In the genomic region with DNA sequence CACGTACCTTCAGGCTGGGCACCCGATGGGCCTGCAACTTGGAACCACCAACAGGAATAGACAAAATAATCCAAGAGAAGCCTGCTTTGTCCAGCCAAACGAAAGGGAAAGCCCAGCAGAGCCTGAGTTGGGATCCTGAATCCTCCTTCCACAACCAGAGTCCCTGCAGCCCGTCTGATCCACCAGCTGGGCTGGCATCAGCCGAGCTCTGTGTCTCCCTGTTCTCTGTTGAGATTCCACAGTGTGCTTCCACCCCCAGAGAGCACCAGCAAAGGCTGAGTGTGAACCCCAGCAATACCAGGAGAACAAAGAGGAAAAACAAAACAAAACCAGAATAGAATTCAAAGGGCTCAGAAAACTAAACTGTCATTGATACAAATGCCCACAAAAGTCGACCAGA, we compare ENCODE assay signal across 23 cellular contexts.
A peak's percentile ranks its signal among the peaks of the same experiment; 100 is the strongest.
DNase-seq lines count a peak whose midpoint lies in the region; ATAC-seq, FAIRE-seq and TF ChIP-seq lines count a peak whose summit lies in the region.
"Had no signal": no experiment of that assay in that cellular context is flagged by ENCODE, and none has a peak within 500 bp of the region (broad histone marks: within the 10 kb centered on the region; RNA-seq: fewer than 3 reads in every experiment).

No MANE protein-coding gene starts in this region.

- H3K4me3 ChIP-seq in HepG2 (replicated peaks in 1 of 3; ENCODE audit: insufficient read depth in 1 of 3, low read depth in 2 of 3, low read length in 3 of 3): no peak overlapping the region
- H3K4me3 ChIP-seq in right lobe of liver: no peak overlapping the region
- H3K4me3 ChIP-seq in esophagus muscularis mucosa: no peak overlapping the region
- H3K4me3 ChIP-seq: A549, HAP-1 had no signal

- no peak for DNase-seq in HepG2 (ENCODE audit: low spot score)
- DNase-seq in right lobe of liver: no peak
- peak; percentile 86 for DNase-seq in esophagus muscularis mucosa (ENCODE audit: extremely low spot score)
- peak in 4 of 49 donors; percentile 7 to 28 (median 10) for DNase-seq in substantia nigra (lab: John Stamatoyannopoulos, UW)
- DNase-seq in activated CD4-positive, alpha-beta T cell treated with anti-CD3 and anti-CD28 coated beads for 48 hours: no peak
- DNase-seq: 8988T; ACHN; AML-193; C1 segment of cervical spinal cord; Calu3; CD4-positive, alpha-beta memory T cell; COR-L47; DMS53; DMS79 treated with DMSO at 0.1 percent for 48 hours; GF-D8; GOT3; HFFc6 had no signal

- no peak overlapping the region for H3K9ac ChIP-seq in HepG2 (ENCODE audit: insufficient read depth, low read depth, low read length)

- no peak for TF ChIP-seq POLR2A in HepG2 (IDR thresholded peaks at IDR 0.05; ENCODE audit: insufficient read depth in 1 of 2, low read depth in 2 of 2, low read length in 2 of 2)
- no peak for TF ChIP-seq POLR2A in right lobe of liver (IDR thresholded peaks at IDR 0.05)
- TF ChIP-seq POLR2A in esophagus muscularis mucosa (IDR thresholded peaks at IDR 0.05; ENCODE audit: low read depth): no peak

- TF ChIP-seq CTCF in HepG2 (CRISPR knock-in tag; IDR thresholded peaks at IDR 0.05): no peak
- TF ChIP-seq CTCF in right lobe of liver (IDR thresholded peaks at IDR 0.05): no peak
- TF ChIP-seq CTCF in esophagus muscularis mucosa (IDR thresholded peaks at IDR 0.05): no peak

- no peaks in the 10 kb centered on the region for H3K79me2 ChIP-seq in HepG2 (ENCODE audit: insufficient read depth, low read length)

- H3K27ac ChIP-seq in HepG2 (ENCODE audit: extremely low read length, insufficient read depth, low read length) (no peak overlapping the region), right lobe of liver (no peak overlapping the region), esophagus muscularis mucosa (replicated peaks in 1 of 4) (no peak overlapping the region), substantia nigra (ENCODE audit: low read depth, low read length, poor library complexity, severe bottlenecking) (peak overlapping the region; percentile 68)
- H3K27ac ChIP-seq: A549 had no signal

- no peak; the same call in 2 of the 3 replicates for ATAC-seq in HepG2
- ATAC-seq in right lobe of liver: no peak
- ATAC-seq in GM19351 (IDR thresholded peaks at IDR 0.05; ENCODE audit: unreplicated experiment): no peak
- ATAC-seq: A549 had no signal

- intact Hi-C loops in HepG2 (cut with micrococcal nuclease; ENCODE audit: unreplicated experiment) (no loop called here), right lobe of liver (cut with DNase I) (no loop called here), esophagus muscularis mucosa (cut with DNase I) (no loop called here)

- CTCF ChIA-PET in HepG2 (lab: Yijun Ruan, JAX; ENCODE audit: low intra/inter-chr PET ratio, low total read pairs): no interaction called here

- 5% methylated on average over 6 of the region's 6 CpGs for WGBS in HepG2 (ENCODE audit: low lambda C conversion rate)
- WGBS in right lobe of liver (ENCODE audit: insufficient coverage, low coverage, low lambda C conversion rate, missing lambda C conversion rate): 61% methylated on average over 6 of the region's 6 CpGs
- WGBS in esophagus muscularis mucosa: 75% methylated on average over 6 of the region's 6 CpGs

- H3K27me3 ChIP-seq in HepG2 (ENCODE audit: control insufficient read depth in 1 of 2, insufficient read depth in 2 of 2, low read length in 2 of 2): peaks cover 3 to 36% of the 10 kb centered on the region in 2 experiments; a peak in 4 of 5 replicates
- no peaks in the 10 kb centered on the region for H3K27me3 ChIP-seq in right lobe of liver
- H3K27me3 ChIP-seq in esophagus muscularis mucosa: no peaks in the 10 kb centered on the region

- H3K4me1 ChIP-seq in HepG2 (ENCODE audit: insufficient read depth, low read length): no peaks in the 10 kb centered on the region
- H3K4me1 ChIP-seq in right lobe of liver: no peaks in the 10 kb centered on the region
- H3K4me1 ChIP-seq in esophagus muscularis mucosa: peaks cover 0 to 10% (median 7%) of the 10 kb centered on the region in 4 donors
- H3K4me1 ChIP-seq: A549, HAP-1 had no signal

- H3K36me3 ChIP-seq in HepG2 (replicated peaks in 1 of 2; ENCODE audit: control insufficient read depth in 1 of 2, insufficient read depth in 2 of 2, low read length in 2 of 2): no peaks in the 10 kb centered on the region
- no peaks in the 10 kb centered on the region for H3K36me3 ChIP-seq in right lobe of liver
- no peaks in the 10 kb centered on the region for H3K36me3 ChIP-seq in esophagus muscularis mucosa
- H3K36me3 ChIP-seq: HAP-1 had no signal

- no TSS peak for BruUV-seq in HepG2 (replicated peaks; lab: Mats Ljungman, UMichigan)

- no peaks in the 10 kb centered on the region for H4K20me1 ChIP-seq in HepG2 (ENCODE audit: insufficient read depth, low read length)

- in situ Hi-C loops in HepG2 (cut with HindIII; ENCODE audit: extremely low pct_ligation_motif_present, low pct_unique_long_range_greater_than_20kb): no loop called here

- POLR2A ChIA-PET in HepG2 (lab: Yijun Ruan, JAX): no interaction called here

- H3K9me3 ChIP-seq in HepG2 (ENCODE audit: low read length): no peaks in the 10 kb centered on the region
- H3K9me3 ChIP-seq in right lobe of liver: no peaks in the 10 kb centered on the region
- H3K9me3 ChIP-seq in esophagus muscularis mucosa: no peaks in the 10 kb centered on the region
- H3K9me3 ChIP-seq: HAP-1 had no signal

- TF ChIP-seq RAD21 in HepG2 (CRISPR knock-in tag; IDR thresholded peaks at IDR 0.05): no peak

- no peak overlapping the region for H2AFZ ChIP-seq in HepG2 (ENCODE audit: low read length)

- no peak for FAIRE-seq in HepG2 (lab: Jason Lieb, UNC)
- FAIRE-seq: A549, GM12891, GM18507, H54 had no signal

- no peak for TF ChIP-seq EP300 in HepG2 (IDR thresholded peaks at IDR 0.05; ENCODE audit: low read depth in 2 of 2, low read length in 2 of 2)
- no peak for TF ChIP-seq EP300 in HepG2 (CRISPR knock-in tag; IDR thresholded peaks at IDR 0.05; ENCODE audit: borderline replicate concordance)
- TF ChIP-seq EP300 in esophagus muscularis mucosa (IDR thresholded peaks at IDR 0.05): no peak

- H3K4me2 ChIP-seq in HepG2 (ENCODE audit: low read depth, low read length): no peak overlapping the region
- H3K4me2 ChIP-seq: A549 had no signal

TF ChIP-seq in HepG2, 621 proteins besides CTCF, POLR2A, EP300 and RAD21:
- TF ChIP-seq NCOA5 (CRISPR knock-in tag; IDR thresholded peaks at IDR 0.05) (no peak), YY1 (IDR thresholded peaks at IDR 0.05; ENCODE audit: insufficient read depth, insufficient replicate concordance, low read depth, low read length) (no peak), IKZF1 (IDR thresholded peaks at IDR 0.05) (no peak), EEA1 (CRISPR knock-in tag; IDR thresholded peaks at IDR 0.05; ENCODE audit: borderline replicate concordance) (no peak), THYN1 (CRISPR knock-in tag; IDR thresholded peaks at IDR 0.05; ENCODE audit: borderline replicate concordance, low read depth) (no peak), ZNF446 (CRISPR knock-in tag; IDR thresholded peaks at IDR 0.05) (no peak), ZNF343 (CRISPR knock-in tag; IDR thresholded peaks at IDR 0.05) (no peak)
- TF ChIP-seq, protein P1, sequence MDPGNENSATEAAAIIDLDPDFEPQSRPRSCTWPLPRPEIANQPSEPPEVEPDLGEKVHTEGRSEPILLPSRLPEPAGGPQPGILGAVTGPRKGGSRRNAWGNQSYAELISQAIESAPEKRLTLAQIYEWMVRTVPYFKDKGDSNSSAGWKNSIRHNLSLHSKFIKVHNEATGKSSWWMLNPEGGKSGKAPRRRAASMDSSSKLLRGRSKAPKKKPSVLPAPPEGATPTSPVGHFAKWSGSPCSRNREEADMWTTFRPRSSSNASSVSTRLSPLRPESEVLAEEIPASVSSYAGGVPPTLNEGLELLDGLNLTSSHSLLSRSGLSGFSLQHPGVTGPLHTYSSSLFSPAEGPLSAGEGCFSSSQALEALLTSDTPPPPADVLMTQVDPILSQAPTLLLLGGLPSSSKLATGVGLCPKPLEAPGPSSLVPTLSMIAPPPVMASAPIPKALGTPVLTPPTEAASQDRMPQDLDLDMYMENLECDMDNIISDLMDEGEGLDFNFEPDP (CRISPR knock-in tag; conservative IDR thresholded peaks at IDR 0.05): 0 out of 2 replicates have a peak, but pooled peaks have one; percentile 56
